22 cellular contexts compared by ENCODE assay signal in genomic region chr13:110342474-110342873, GRCh38. TPM values are rescaled to one million over a fixed set of nuclear protein-coding genes. Genes with fewer than 3 reads are reported as not detected.
DNase-seq lines count a peak whose midpoint lies in the region; ATAC-seq and TF ChIP-seq lines count a peak whose summit lies in the region.
"Had no signal": no experiment of that assay in that cellular context is flagged by ENCODE, and none has a peak within 500 bp of the region (broad histone marks: within the 10 kb centered on the region; RNA-seq: fewer than 3 reads in every experiment).

No MANE protein-coding gene starts in this region.

- no peaks in the 10 kb centered on the region for H3K36me3 Mint-ChIP-seq in activated T-helper 2 cell treated with anti-CD3 and anti-CD28 coated beads, Interferon-gamma antibody, Interleukin-2, Interleukin-4, amounts not matched to agents 10 μg/mL and 5 μg/mL and 100 μg/mL, durations not matched to agents 14 hours and 24 hours and 36 hours (ENCODE audit: low read depth)
- H3K36me3 Mint-ChIP-seq: naive thymus-derived CD8-positive, alpha-beta T cell had no signal

- H3K4me3 Mint-ChIP-seq in activated T-helper 2 cell treated with anti-CD3 and anti-CD28 coated beads, Interferon-gamma antibody, Interleukin-2, Interleukin-4, amounts not matched to agents 10 μg/mL and 5 μg/mL and 100 μg/mL, durations not matched to agents 14 hours and 24 hours and 36 hours (ENCODE audit: low read depth), result no peak overlapping the region
- H3K4me3 Mint-ChIP-seq: activated CD4-positive, alpha-beta T cell treated with anti-CD3 and anti-CD28 coated beads, Interleukin-2, amount 10 ng/mL, durations not matched to agents 7 days and 5 days; central memory CD8-positive, alpha-beta T cell had no signal

- WGBS in right cardiac atrium, result 83% methylated on average over 9 of the region's 9 CpGs
- 61% methylated on average over 7 of the region's 9 CpGs for WGBS in esophagus muscularis mucosa
- no CpG with 5 or more reads among the region's 9 CpGs for WGBS in trophoblast cell (ENCODE audit: extremely low coverage, insufficient coverage, insufficient read length)

- H3K4me3 ChIP-seq in left ventricle myocardium inferior (no peak overlapping the region), right cardiac atrium (ENCODE audit: low read length) (no peak overlapping the region), esophagus muscularis mucosa (no peak overlapping the region), trophoblast cell (ENCODE audit: low read depth, low read length) (no peak overlapping the region), uterus (no peak overlapping the region)
- H3K4me3 ChIP-seq: BLaER1, SJSA1 had no signal

- H3K27ac ChIP-seq in left ventricle myocardium inferior (replicated peaks) (peak overlapping the region; percentile 89), right cardiac atrium (ENCODE audit: low read length) (no peak overlapping the region), esophagus muscularis mucosa (replicated peaks in 1 of 4) (peak overlapping the region; percentile 91 to 98 (median 92)), trophoblast cell (ENCODE audit: low read depth, low read length) (no peak overlapping the region), uterus (peak overlapping the region; percentile 92 to 96)
- H3K27ac ChIP-seq: BLaER1 had no signal

- TF ChIP-seq POLR2A in esophagus muscularis mucosa (IDR thresholded peaks at IDR 0.05; ENCODE audit: low read depth), result no peak
- TF ChIP-seq POLR2A in uterus (IDR thresholded peaks at IDR 0.05), result no peak

- H3K4me2 ChIP-seq in trophoblast cell (ENCODE audit: low read length), result no peak overlapping the region
- H3K4me2 ChIP-seq: BLaER1 had no signal

- H3K4me1 ChIP-seq in left ventricle myocardium inferior (peaks cover 78% of the 10 kb centered on the region), right cardiac atrium (ENCODE audit: control insufficient read depth, insufficient read depth, low read length) (peaks cover 29% of the 10 kb centered on the region), esophagus muscularis mucosa (peaks cover 66 to 98% (median 95%) of the 10 kb centered on the region in 4 donors), trophoblast cell (ENCODE audit: control insufficient read depth in 1 of 2, insufficient read depth in 2 of 2, low read length in 2 of 2) (peaks cover 35 to 47% of the 10 kb centered on the region in 2 experiments), uterus (peaks cover 5 to 24% of the 10 kb centered on the region in 2 donors)

- TF ChIP-seq CTCF in left ventricle myocardium inferior (IDR thresholded peaks at IDR 0.05; ENCODE audit: borderline replicate concordance), result no peak
- no peak for TF ChIP-seq CTCF in esophagus muscularis mucosa (IDR thresholded peaks at IDR 0.05)
- no peak for TF ChIP-seq CTCF in uterus (IDR thresholded peaks at IDR 0.05)

- ATAC-seq in right cardiac atrium, result no peak
- ATAC-seq: naive thymus-derived CD8-positive, alpha-beta T cell had no signal

- no peak for TF ChIP-seq EP300 in esophagus muscularis mucosa (IDR thresholded peaks at IDR 0.05)

- no peak overlapping the region for H2AFZ ChIP-seq in trophoblast cell (ENCODE audit: insufficient read depth, low read length, poor library complexity)

- no peak overlapping the region for H2BK5ac ChIP-seq in trophoblast cell (ENCODE audit: low read depth, low read length, poor library complexity)

- no peak overlapping the region for H3K27ac Mint-ChIP-seq in activated T-helper 2 cell treated with anti-CD3 and anti-CD28 coated beads, Interferon-gamma antibody, Interleukin-2, Interleukin-4, amounts not matched to agents 10 μg/mL and 5 μg/mL and 100 μg/mL, durations not matched to agents 14 hours and 24 hours and 36 hours
- H3K27ac Mint-ChIP-seq: activated CD4-positive, alpha-beta T cell treated with anti-CD3 and anti-CD28 coated beads, Interleukin-2, amount 10 ng/mL, durations not matched to agents 7 days and 5 days; T-helper 1 cell treated with Interleukin-12 subunit alpha and Interleukin-12 subunit beta and Interleukin-4 antibody, amounts not matched to agents 30 μg/mL and 1 μg/mL, for 36 hours had no signal

- peaks cover 25% of the 10 kb centered on the region for H3K4me1 Mint-ChIP-seq in activated T-helper 2 cell treated with anti-CD3 and anti-CD28 coated beads, Interferon-gamma antibody, Interleukin-2, Interleukin-4, amounts not matched to agents 10 μg/mL and 5 μg/mL and 100 μg/mL, durations not matched to agents 14 hours and 24 hours and 36 hours (ENCODE audit: low read depth)

- peak overlapping the region; percentile 15 for H2AK5ac ChIP-seq in trophoblast cell (ENCODE audit: low read length)

- H2BK12ac ChIP-seq in trophoblast cell (ENCODE audit: low read length), result no peak overlapping the region

- no peaks in the 10 kb centered on the region for H3K36me3 ChIP-seq in left ventricle myocardium inferior
- H3K36me3 ChIP-seq in esophagus muscularis mucosa, result no peaks in the 10 kb centered on the region
- peaks cover 10 to 14% of the 10 kb centered on the region in 2 experiments for H3K36me3 ChIP-seq in trophoblast cell (ENCODE audit: control insufficient read depth in 1 of 2, insufficient read depth in 2 of 2, low read length in 2 of 2)
- H3K36me3 ChIP-seq in uterus, result no peaks in the 10 kb centered on the region
- H3K36me3 ChIP-seq: BLaER1 had no signal

- H3K23ac ChIP-seq in trophoblast cell (ENCODE audit: low read length), result no peak overlapping the region

- H3K9me3 ChIP-seq in left ventricle myocardium inferior (replicated peaks), result no peaks in the 10 kb centered on the region
- no peaks in the 10 kb centered on the region for H3K9me3 ChIP-seq in right cardiac atrium (ENCODE audit: control insufficient read depth, low read length)
- no peaks in the 10 kb centered on the region for H3K9me3 ChIP-seq in esophagus muscularis mucosa
- no peaks in the 10 kb centered on the region for H3K9me3 ChIP-seq in trophoblast cell (ENCODE audit: insufficient read depth, low read depth, low read length)
- H3K9me3 ChIP-seq in uterus, result no peaks in the 10 kb centered on the region
- H3K9me3 ChIP-seq: SJSA1 had no signal

- peaks cover 40% of the 10 kb centered on the region for H3K79me1 ChIP-seq in trophoblast cell (ENCODE audit: low read length)

- H3K27me3 Mint-ChIP-seq in activated T-helper 2 cell treated with anti-CD3 and anti-CD28 coated beads, Interferon-gamma antibody, Interleukin-2, Interleukin-4, amounts not matched to agents 10 μg/mL and 5 μg/mL and 100 μg/mL, durations not matched to agents 14 hours and 24 hours and 36 hours (ENCODE audit: low read depth), result peaks cover 24% of the 10 kb centered on the region

- H3K4ac ChIP-seq in trophoblast cell (ENCODE audit: low read depth, low read length), result peak overlapping the region; percentile 27

- intact Hi-C loops in left ventricle myocardium inferior (cut with micrococcal nuclease) (no loop called here), right cardiac atrium (cut with DNase I) (loop anchor here in 1 of 4 donors (10.0 kb wide), 1 partner anchor 72 kb away; no protein-coding TSS in a partner anchor), esophagus muscularis mucosa (cut with DNase I) (loop anchor here (5.0 kb wide), 2 partner anchors 35 to 70 kb away; partner anchors contain the start of genes COL4A1 and COL4A2), uterus (cut with DNase I; ENCODE audit: low total_unique reads) (no loop called here)
- intact Hi-C loops in activated T-helper 2 cell treated with anti-CD3 and anti-CD28 coated beads, Interferon-gamma antibody, Interleukin-2, Interleukin-4, amounts not matched to agents 10 μg/mL and 5 μg/mL and 100 μg/mL, durations not matched to agents 14 hours and 24 hours and 36 hours (cut with micrococcal nuclease), result loop anchor here (10.0 kb wide), 1 partner anchor 72 kb away; no protein-coding TSS in a partner anchor

- H3K9me3 Mint-ChIP-seq in activated T-helper 2 cell treated with anti-CD3 and anti-CD28 coated beads, Interferon-gamma antibody, Interleukin-2, Interleukin-4, amounts not matched to agents 10 μg/mL and 5 μg/mL and 100 μg/mL, durations not matched to agents 14 hours and 24 hours and 36 hours, result no peaks in the 10 kb centered on the region
- H3K9me3 Mint-ChIP-seq: activated CD4-positive, alpha-beta T cell treated with anti-CD3 and anti-CD28 coated beads, Interleukin-2, amount 10 ng/mL, durations not matched to agents 7 days and 5 days; central memory CD8-positive, alpha-beta T cell; naive thymus-derived CD8-positive, alpha-beta T cell; T-helper 1 cell treated with Interleukin-12 subunit alpha and Interleukin-12 subunit beta and Interleukin-4 antibody, amounts not matched to agents 30 μg/mL and 1 μg/mL, for 36 hours had no signal

- H3K18ac ChIP-seq in trophoblast cell (ENCODE audit: low read length), result peak overlapping the region; percentile 18

- no peak overlapping the region for H4K91ac ChIP-seq in trophoblast cell (ENCODE audit: low read depth, low read length)

- H3K79me2 ChIP-seq in trophoblast cell (ENCODE audit: control insufficient read depth, insufficient read depth, low read length, poor library complexity), result peaks cover 5% of the 10 kb centered on the region

- H3K9ac ChIP-seq in trophoblast cell (ENCODE audit: low read length), result no peak overlapping the region
- H3K9ac ChIP-seq: BLaER1 had no signal

- H4K8ac ChIP-seq in trophoblast cell (ENCODE audit: low read depth, low read length), result no peak overlapping the region

- H3K27me3 ChIP-seq in left ventricle myocardium inferior (ENCODE audit: low read depth) (no peaks in the 10 kb centered on the region), right cardiac atrium (ENCODE audit: control insufficient read depth, insufficient read depth) (no peaks in the 10 kb centered on the region), esophagus muscularis mucosa (no peaks in the 10 kb centered on the region), trophoblast cell (ENCODE audit: insufficient read depth, low read length) (no peaks in the 10 kb centered on the region), uterus (no peaks in the 10 kb centered on the region)
- H3K27me3 ChIP-seq: BLaER1, SJSA1 had no signal

- no peak overlapping the region for H2BK120ac ChIP-seq in trophoblast cell (ENCODE audit: insufficient read depth, low read length, poor library complexity)

- H3K14ac ChIP-seq in trophoblast cell (ENCODE audit: low read length), result no peak overlapping the region

- DNase-seq in left ventricle myocardium inferior (no peak), right cardiac atrium (no peak), esophagus muscularis mucosa (ENCODE audit: extremely low spot score) (no peak), trophoblast cell (no peak), uterus (peak in 1 of 2 donors; percentile 13), islet precursor cell (no peak), amniotic stem cell (lab: John Stamatoyannopoulos, UW) (no peak)
- no peak for DNase-seq in activated T-helper 2 cell treated with anti-CD3 and anti-CD28 coated beads, Interferon-gamma antibody, Interleukin-2, Interleukin-4, amounts not matched to agents 10 μg/mL and 5 μg/mL and 100 μg/mL, durations not matched to agents 14 hours and 24 hours and 36 hours (ENCODE audit: low spot score)
- DNase-seq: activated CD4-positive, alpha-beta T cell treated with anti-CD3 and anti-CD28 coated beads, Interleukin-2, amount 10 ng/mL, durations not matched to agents 7 days and 5 days; activated CD8-positive, alpha-beta memory T cell treated with anti-CD3 and anti-CD28 coated beads, Interleukin-2, amount 50 U/mL, for 48 hours; activated effector memory CD4-positive, alpha-beta T cell treated with Interleukin-2 at 50 U/mL for 16 hours; Calu3; effector CD4-positive, alpha-beta T cell; EL; KG1; naive thymus-derived CD8-positive, alpha-beta T cell; NCI-H446; stimulated activated CD4-positive, alpha-beta T cell treated with anti-CD3 and anti-CD28 coated beads, Interleukin-4, amount 100 ng/mL, for 24 hours had no signal

- H4K12ac ChIP-seq in trophoblast cell (ENCODE audit: low read depth, low read length), result no peak overlapping the region

RNA-seq across cellular contexts. Expression of gene COL4A2, which starts 35.4 kb away (rescaled TPM):
- total RNA-seq in left ventricle myocardium inferior (117 TPM), right cardiac atrium (100 to 1,000 TPM in 3 of 4 donors, 10 to 100 TPM in 1; 84.7 to 268 (median 123) TPM), esophagus muscularis mucosa (100 to 1,000 TPM; 419 to 931 (median 555) TPM), uterus (100 to 1,000 TPM; 157 to 606 (median 284) TPM)
- 101 TPM for polyA plus RNA-seq in right cardiac atrium
- polyA plus RNA-seq in trophoblast cell (2013), result 769 and 825 TPM in 2 replicates
- not detected in 2 replicates for total RNA-seq in activated T-helper 2 cell treated with anti-CD3 and anti-CD28 coated beads, Interferon-gamma antibody, Interleukin-2, Interleukin-4, amounts not matched to agents 10 μg/mL and 5 μg/mL and 100 μg/mL, durations not matched to agents 14 hours and 24 hours and 36 hours
- total RNA-seq: activated CD4-positive, alpha-beta T cell treated with anti-CD3 and anti-CD28 coated beads, Interleukin-2, amount 10 ng/mL, durations not matched to agents 7 days and 5 days; naive thymus-derived CD8-positive, alpha-beta T cell had no signal
- polyA plus RNA-seq: naive thymus-derived CD8-positive, alpha-beta T cell had no signal

RNA-seq across cellular contexts. Expression of gene COL4A1, which starts 35.5 kb away (rescaled TPM):
- total RNA-seq in left ventricle myocardium inferior (120 TPM), right cardiac atrium (100 to 1,000 TPM in 3 of 4 donors, 10 to 100 TPM in 1; 91.9 to 267 (median 118) TPM), esophagus muscularis mucosa (100 to 1,000 TPM; 328 to 578 (median 405) TPM), uterus (100 to 1,000 TPM; 164 to 737 (median 209) TPM)
- 69.8 TPM for polyA plus RNA-seq in right cardiac atrium
- 445 and 497 TPM in 2 replicates for polyA plus RNA-seq in trophoblast cell (2013)
- total RNA-seq in activated T-helper 2 cell treated with anti-CD3 and anti-CD28 coated beads, Interferon-gamma antibody, Interleukin-2, Interleukin-4, amounts not matched to agents 10 μg/mL and 5 μg/mL and 100 μg/mL, durations not matched to agents 14 hours and 24 hours and 36 hours, result not detected in 2 replicates
- total RNA-seq: naive thymus-derived CD8-positive, alpha-beta T cell had no signal
- polyA plus RNA-seq: naive thymus-derived CD8-positive, alpha-beta T cell had no signal

Comparison
In these comparisons a context has a peak if more than half of its experiments do, and no peak if none do; other contexts are left out.
1. H3K27ac ChIP-seq: peak in left ventricle myocardium inferior (single experiment), esophagus muscularis mucosa (4 of 4) and uterus (2 of 2); none in right cardiac atrium (single experiment) and trophoblast cell (single experiment).
2. RNA of gene COL4A2, which starts 35.4 kb away (total RNA-seq): 419 to 931 TPM in esophagus muscularis mucosa, 157 to 606 TPM in uterus, 84.7 to 268 TPM in right cardiac atrium and 117 TPM in left ventricle myocardium inferior (single experiment); not detected in activated T-helper 2 cell treated with anti-CD3 and anti-CD28 coated beads, Interferon-gamma antibody, Interleukin-2, Interleukin-4, amounts not matched to agents 10 μg/mL and 5 μg/mL and 100 μg/mL, durations not matched to agents 14 hours and 24 hours and 36 hours; every median in the first group is over 10 times any median in the second.
3. RNA of gene COL4A1, which starts 35.5 kb away (total RNA-seq): 328 to 578 TPM in esophagus muscularis mucosa, 164 to 737 TPM in uterus, 91.9 to 267 TPM in right cardiac atrium and 120 TPM in left ventricle myocardium inferior (single experiment); not detected in activated T-helper 2 cell treated with anti-CD3 and anti-CD28 coated beads, Interferon-gamma antibody, Interleukin-2, Interleukin-4, amounts not matched to agents 10 μg/mL and 5 μg/mL and 100 μg/mL, durations not matched to agents 14 hours and 24 hours and 36 hours; every median in the first group is over 10 times any median in the second.
4. intact Hi-C loops: an anchor here in esophagus muscularis mucosa (5.0 kb wide) and activated T-helper 2 cell treated with anti-CD3 and anti-CD28 coated beads, Interferon-gamma antibody, Interleukin-2, Interleukin-4, amounts not matched to agents 10 μg/mL and 5 μg/mL and 100 μg/mL, durations not matched to agents 14 hours and 24 hours and 36 hours (10.0 kb wide); none called in left ventricle myocardium inferior and uterus.